Comparison of ENCODE assay signal across 24 cellular contexts in genomic region chr17:79171152-79171551, GRCh38.
DNase-seq lines count a peak whose midpoint lies in the region; FAIRE-seq and TF ChIP-seq lines count a peak whose summit lies in the region.
"Had no signal": no experiment of that assay in that cellular context is flagged by ENCODE, and none has a peak within 500 bp of the region (broad histone marks: within the 10 kb centered on the region; RNA-seq: fewer than 3 reads in every experiment).

No MANE protein-coding gene starts in this region.

- H3K36me3 Mint-ChIP-seq in neural progenitor cell, result no peaks in the 10 kb centered on the region
- H3K36me3 Mint-ChIP-seq: CD4-positive, alpha-beta memory T cell had no signal

- H4K20me1 ChIP-seq in GM23248 (ENCODE audit: insufficient read depth) (no peaks in the 10 kb centered on the region), neural progenitor cell (ENCODE audit: low read depth) (no peaks in the 10 kb centered on the region)

- no peak overlapping the region for H3K9ac ChIP-seq in GM23248
- H3K9ac ChIP-seq in neural progenitor cell, result no peak overlapping the region

- H3K4me1 Mint-ChIP-seq in neural progenitor cell, result peaks cover 4% of the 10 kb centered on the region
- H3K4me1 Mint-ChIP-seq: CD4-positive, alpha-beta memory T cell had no signal

- peaks cover 2% of the 10 kb centered on the region for H3K27me3 Mint-ChIP-seq in neural progenitor cell (ENCODE audit: insufficient read depth, low read depth)

- no peak for TF ChIP-seq CTCF in neural progenitor cell (IDR thresholded peaks at IDR 0.05)

- H3F3A ChIP-seq in GM23248 (ENCODE audit: insufficient read depth), result no peaks in the 10 kb centered on the region
- H3F3A ChIP-seq in neural progenitor cell (ENCODE audit: low read depth), result no peaks in the 10 kb centered on the region

- H3K36me3 ChIP-seq in GM23248 (ENCODE audit: low read depth), result no peaks in the 10 kb centered on the region
- no peaks in the 10 kb centered on the region for H3K36me3 ChIP-seq in neural progenitor cell
- H3K36me3 ChIP-seq: MG63 had no signal

- H3K27me3 ChIP-seq in GM23248 (replicated peaks; ENCODE audit: insufficient read depth) (peaks cover 8% of the 10 kb centered on the region), neural progenitor cell (no peaks in the 10 kb centered on the region)

- no peak overlapping the region for H3K27ac ChIP-seq in GM23248
- H3K27ac ChIP-seq in neural progenitor cell, result no peak overlapping the region

- H3K4me3 ChIP-seq in GM23248 (no peak overlapping the region), neural progenitor cell (no peak overlapping the region)
- H3K4me3 ChIP-seq: MG63 had no signal

- H3K4me1 ChIP-seq in GM23248 (ENCODE audit: insufficient read depth) (no peaks in the 10 kb centered on the region; the same call in 1 of the 2 replicates), neural progenitor cell (no peaks in the 10 kb centered on the region)

- no peaks in the 10 kb centered on the region for H3K9me3 ChIP-seq in GM23248 (ENCODE audit: low read depth)
- no peaks in the 10 kb centered on the region for H3K9me3 ChIP-seq in neural progenitor cell (ENCODE audit: low read depth)
- H3K9me3 ChIP-seq: Caco-2, MG63 had no signal

- H2AFZ ChIP-seq in GM23248 (no peak overlapping the region), neural progenitor cell (replicated peaks) (no peak overlapping the region)

- no peaks in the 10 kb centered on the region for H3K9me2 ChIP-seq in GM23248 (ENCODE audit: insufficient read depth)

- H3K4me2 ChIP-seq in GM23248 (ENCODE audit: unreplicated experiment) (no peak overlapping the region), neural progenitor cell (no peak overlapping the region)

- peak overlapping the region; percentile 82 for H3K27ac Mint-ChIP-seq in neural progenitor cell
- H3K27ac Mint-ChIP-seq: CD4-positive, alpha-beta memory T cell; H9; T-helper 17 cell had no signal

- in situ Hi-C loops in GM23248 (cut with MboI), result no loop called here

- WGBS in GM23248 (ENCODE audit: low coverage in 1 of 2, low lambda C conversion rate in 2 of 2, missing lambda C conversion rate in 2 of 2), 2 experiments, result 1 to 3% methylated on average over 13 of the region's 13 CpGs

- no peak for FAIRE-seq in frontal cortex (lab: Jason Lieb, UNC)
- FAIRE-seq: G401.6, GM12892 had no signal

- DNase-seq in NCI-H82 (lab: John Stamatoyannopoulos, UW), result peak; percentile 28
- no peak for DNase-seq in NCI-H82 treated with DMSO at 0.1 percent for 48 hours (lab: John Stamatoyannopoulos, UW; ENCODE audit: unreplicated experiment)
- peak; percentile 26 for DNase-seq in GM23248
- peak; percentile 63 for DNase-seq in cerebellar cortex (ENCODE audit: low spot score)
- no peak for DNase-seq in neural progenitor cell (ENCODE audit: low spot score)
- no peak for DNase-seq in frontal cortex (ENCODE audit: low spot score in 2 of 2)
- no peak for DNase-seq in nucleus accumbens (lab: John Stamatoyannopoulos, UW)
- no peak for DNase-seq in HCEC 1CT
- DNase-seq: Caco-2; CD4-positive, alpha-beta memory T cell; DMS153; H9; MG63; NCI-H1417; NCI-H187 treated with DMSO at 0.1 percent for 48 hours; NCI-H2107; NCI-H2227 treated with DMSO at 0.1 percent for 48 hours; NCI-H510A; NCI-H774; Right ventricle myocardium superior; SW 1271; T-helper 17 cell had no signal

- no peak overlapping the region for H3K4me3 Mint-ChIP-seq in neural progenitor cell
- H3K4me3 Mint-ChIP-seq: CD4-positive, alpha-beta memory T cell; H9; T-helper 17 cell had no signal

- H3K79me2 ChIP-seq in GM23248 (ENCODE audit: insufficient read depth) (no peaks in the 10 kb centered on the region), neural progenitor cell (ENCODE audit: low read depth) (no peaks in the 10 kb centered on the region)

- H3K9me3 Mint-ChIP-seq in neural progenitor cell, result no peaks in the 10 kb centered on the region
- H3K9me3 Mint-ChIP-seq: H9 had no signal

Comparison
In these comparisons a context has a peak if more than half of its experiments do, and no peak if none do; other contexts are left out.
1. DNase-seq: peak in NCI-H82 (single experiment), GM23248 (single experiment) and cerebellar cortex (single experiment); none in NCI-H82 treated with DMSO at 0.1 percent for 48 hours (single experiment), neural progenitor cell (single experiment), frontal cortex (0 of 2), nucleus accumbens (0 of 56) and HCEC 1CT (single experiment).